ENCODE assay signal across 26 cellular contexts in the genomic region with DNA sequence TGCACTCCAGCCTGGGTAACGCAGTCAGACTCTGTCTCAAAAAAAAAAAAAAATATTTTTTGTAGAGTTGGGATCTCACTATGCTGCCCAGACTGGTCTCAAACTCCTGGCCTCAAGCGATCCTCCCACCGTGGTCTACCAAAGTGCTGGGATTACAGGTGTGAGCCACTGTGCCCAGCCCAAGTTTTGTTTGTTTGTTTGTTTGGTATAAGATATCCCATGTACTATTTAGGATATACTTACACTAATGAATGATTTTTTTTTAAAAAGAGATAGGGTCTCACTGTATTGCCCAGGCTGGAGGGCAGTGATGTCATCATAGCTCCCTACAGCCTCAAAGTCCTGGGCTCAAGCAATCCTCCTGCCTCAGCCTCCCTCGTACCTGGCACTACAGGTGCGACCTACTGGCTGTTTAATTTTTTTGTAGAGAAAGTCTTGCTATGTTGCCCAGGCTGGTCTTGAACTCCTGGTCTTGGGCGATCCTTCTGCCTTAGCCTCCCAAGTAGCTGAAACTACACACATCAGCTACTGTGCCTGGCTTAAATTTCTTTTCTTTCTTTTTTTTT. TPM values are rescaled to one million over a fixed set of nuclear protein-coding genes. Genes with fewer than 3 reads are reported as not detected.
"Had no signal": no experiment of that assay in that cellular context is flagged by ENCODE, and none has a peak within 500 bp of the region (broad histone marks: within the 10 kb centered on the region; RNA-seq: fewer than 3 reads in every experiment).

No MANE protein-coding gene starts in this region.

- H3K4me1 ChIP-seq: colonic mucosa, esophagus squamous epithelium, gastrocnemius medialis, heart right ventricle, left lung, lower lobe of right lung had no signal

- FAIRE-seq: endometrium, islet of Langerhans, keratinocyte had no signal

- DNase-seq: colonic mucosa; cortex of kidney; effector CD8-positive, alpha-beta T cell; effector memory CD8-positive, alpha-beta T cell; endodermal cell; erythroblast; esophagus squamous epithelium; foreskin fibroblast; foreskin melanocyte; gastrocnemius medialis; glutamatergic neuron; head of caudate nucleus; heart right ventricle; hippocampal formation; left cardiac atrium; left lung; left ventricle myocardium superior; lower lobe of right lung; mesenchymal stem cell; mucosa of descending colon had no signal

- H3K4me3 ChIP-seq: colonic mucosa, esophagus squamous epithelium, gastrocnemius medialis, heart right ventricle, left lung, lower lobe of right lung, mucosa of descending colon had no signal

- H3K36me3 ChIP-seq: colonic mucosa had no signal

- ATAC-seq: effector memory CD8-positive, alpha-beta T cell; esophagus mucosa; gastrocnemius medialis; heart right ventricle; left cardiac atrium; left lung; left ventricle myocardium superior; lower lobe of right lung; mucosa of descending colon had no signal

- H3K27me3 ChIP-seq: colonic mucosa, esophagus squamous epithelium, gastrocnemius medialis, heart right ventricle, left lung had no signal

- H3K9me3 ChIP-seq: colonic mucosa, esophagus squamous epithelium, gastrocnemius medialis, heart right ventricle, left lung, lower lobe of right lung, mucosa of descending colon had no signal

- H3K27ac ChIP-seq: colonic mucosa, epithelial cell of prostate, esophagus squamous epithelium, gastrocnemius medialis, heart right ventricle, left lung, lower lobe of right lung had no signal

RNA-seq across cellular contexts. Expression of a gene that starts 24.0 kb away (rescaled TPM):
- total RNA-seq: myocyte had no signal
